ENCODE assay signal across 17 cellular contexts in genomic region chr20:2585811-2586210, GRCh38. TPM values are rescaled to one million over a fixed set of nuclear protein-coding genes. Genes with fewer than 3 reads are reported as not detected.
DNase-seq lines count a peak whose midpoint lies in the region; ATAC-seq, FAIRE-seq and TF ChIP-seq lines count a peak whose summit lies in the region.
"Had no signal": no experiment of that assay in that cellular context is flagged by ENCODE, and none has a peak within 500 bp of the region (broad histone marks: within the 10 kb centered on the region; RNA-seq: fewer than 3 reads in every experiment).

No MANE protein-coding gene starts in this region.

- no peaks in the 10 kb centered on the region for H3K9me3 ChIP-seq in A549
- H3K9me3 ChIP-seq in HEK293 (ENCODE audit: control insufficient read depth, insufficient read depth, low read depth, low read length): no peaks in the 10 kb centered on the region
- no peaks in the 10 kb centered on the region for H3K9me3 ChIP-seq in adipocyte (ENCODE audit: control insufficient read depth, low read length)
- H3K9me3 ChIP-seq: gastroesophageal sphincter, ovary had no signal

- TF ChIP-seq EP300 in A549 (IDR thresholded peaks at IDR 0.05): no peak

- WGBS in A549 (ENCODE audit: missing lambda C conversion rate): 10% methylated on average over 1 of the region's 1 CpG

- TF ChIP-seq RAD21 in A549 (conservative IDR thresholded peaks at IDR 0.05 in 1 of 2, IDR thresholded peaks at IDR 0.05 in 1 of 2): no peak

- DNase-seq in A549 (ENCODE audit: low read depth in 1 of 2, low spot score in 1 of 2): peak in 1 of 2 experiments; percentile 23
- DNase-seq in adipocyte (ENCODE audit: low read depth): peak; percentile 33
- peak; percentile 78 to 88 for DNase-seq in foreskin fibroblast
- no peak for DNase-seq in globus pallidus (ENCODE audit: low spot score)
- DNase-seq in iPS-NIHi7 (ENCODE audit: extremely low spot score): no peak
- no peak for DNase-seq in frontal cortex (ENCODE audit: low spot score in 2 of 2)
- DNase-seq: activated CD8-positive, alpha-beta memory T cell treated with anti-CD3 and anti-CD28 coated beads, Interleukin-2, amount 50 U/mL, for 4 hours; islet precursor cell; NCI-H1105; ovary; substantia nigra had no signal

- H3K4me2 ChIP-seq in A549: no peak overlapping the region

- H3K4me1 ChIP-seq in A549: no peaks in the 10 kb centered on the region
- no peaks in the 10 kb centered on the region for H3K4me1 ChIP-seq in HEK293 (ENCODE audit: control insufficient read depth, insufficient read depth, low read length)
- H3K4me1 ChIP-seq in adipocyte (ENCODE audit: control insufficient read depth, insufficient read depth, low read length): no peaks in the 10 kb centered on the region
- H3K4me1 ChIP-seq: gastroesophageal sphincter had no signal

- H3K27ac ChIP-seq in A549 (no peak overlapping the region), HEK293 (ENCODE audit: extremely low read depth, low read depth, low read length) (no peak overlapping the region)
- H3K27ac ChIP-seq: gastroesophageal sphincter, ovary had no signal

- ATAC-seq in A549: peak in 1 of 2 experiments; percentile 19; a peak in 1 of 6 replicates
- ATAC-seq in GM19035 (IDR thresholded peaks at IDR 0.05; ENCODE audit: unreplicated experiment): no peak
- ATAC-seq: activated naive CD4-positive, alpha-beta T cell treated with anti-CD3 and anti-CD28 coated beads, Interleukin-2, amount 50 U/mL, for 72 hours; gastroesophageal sphincter had no signal

- peak; percentile 36 for FAIRE-seq in A549 (lab: Jason Lieb, UNC)
- FAIRE-seq in frontal cortex (lab: Jason Lieb, UNC): no peak
- FAIRE-seq: colon had no signal

- POLR2A ChIA-PET in A549 (lab: Yijun Ruan, JAX) (interaction anchor here (0.7 kb wide), 1 partner anchor 66 kb away, joined by 3 read pairs; no protein-coding TSS in a partner anchor), HEK293 (lab: Yijun Ruan, JAX) (no interaction called here)

- peaks cover 2% of the 10 kb centered on the region for H3K27me3 ChIP-seq in adipocyte (replicated peaks; ENCODE audit: control insufficient read depth, insufficient read depth, low read length)
- H3K27me3 ChIP-seq: ovary had no signal

- TF ChIP-seq CTCF in A549 (IDR thresholded peaks at IDR 0.05): no peak
- TF ChIP-seq CTCF in HEK293 (tag by site-specific recombination; IDR thresholded peaks at IDR 0.05): no peak
- TF ChIP-seq CTCF in foreskin fibroblast (IDR thresholded peaks at IDR 0.05; ENCODE audit: low read depth, low read length): no peak

- no peak overlapping the region for H3K4me3 ChIP-seq in A549
- no peak overlapping the region for H3K4me3 ChIP-seq in HEK293 (ENCODE audit: low read depth, low read length)
- no peak overlapping the region for H3K4me3 ChIP-seq in adipocyte (ENCODE audit: low read length)
- H3K4me3 ChIP-seq in foreskin fibroblast (ENCODE audit: low read depth in 1 of 2, low read length in 2 of 2): no peak overlapping the region
- H3K4me3 ChIP-seq: gastroesophageal sphincter, ovary had no signal

- no peak overlapping the region for H3K9ac ChIP-seq in adipocyte (ENCODE audit: low read length)

- H3K36me3 ChIP-seq in HEK293 (ENCODE audit: control insufficient read depth in 2 of 2, insufficient read depth in 1 of 2, low read length in 2 of 2): no peaks in the 10 kb centered on the region
- H3K36me3 ChIP-seq in adipocyte (ENCODE audit: control insufficient read depth, insufficient read depth, low read length, severe bottlenecking): no peaks in the 10 kb centered on the region
- H3K36me3 ChIP-seq: gastroesophageal sphincter, ovary had no signal

- no peak for TF ChIP-seq POLR2A in A549 (IDR thresholded peaks at IDR 0.05; ENCODE audit: low read length)

- CTCF ChIA-PET in A549 (lab: Yijun Ruan, JAX) (interaction anchor here (1.3 kb wide), 1 partner anchor 64 kb away, joined by 5 read pairs; no protein-coding TSS in a partner anchor), HEK293 (lab: Yijun Ruan, JAX) (no interaction called here)

TF ChIP-seq in A549, 52 proteins besides CTCF, POLR2A, EP300 and RAD21:
- TF ChIP-seq FOSL2 (IDR thresholded peaks at IDR 0.05) (no peak), FOSL2 (CRISPR knock-in tag; IDR thresholded peaks at IDR 0.05) (0 out of 2 replicates have a peak, but pooled peaks have one; percentile 12), CEBPB (IDR thresholded peaks at IDR 0.05) (no peak)

TF ChIP-seq in HEK293, 187 proteins besides CTCF, POLR2A, EP300 and RAD21:
- TF ChIP-seq ZNF211 (tag by site-specific recombination; IDR thresholded peaks at IDR 0.05; ENCODE audit: low read depth) (no peak), SCRT1 (tag by site-specific recombination; IDR thresholded peaks at IDR 0.05; ENCODE audit: borderline replicate concordance) (no peak), ZFHX2 (tag by site-specific recombination; conservative IDR thresholded peaks at IDR 0.05) (peak; percentile 33; the same call in 1 of the 2 replicates)
- TF ChIP-seq, protein P1, sequence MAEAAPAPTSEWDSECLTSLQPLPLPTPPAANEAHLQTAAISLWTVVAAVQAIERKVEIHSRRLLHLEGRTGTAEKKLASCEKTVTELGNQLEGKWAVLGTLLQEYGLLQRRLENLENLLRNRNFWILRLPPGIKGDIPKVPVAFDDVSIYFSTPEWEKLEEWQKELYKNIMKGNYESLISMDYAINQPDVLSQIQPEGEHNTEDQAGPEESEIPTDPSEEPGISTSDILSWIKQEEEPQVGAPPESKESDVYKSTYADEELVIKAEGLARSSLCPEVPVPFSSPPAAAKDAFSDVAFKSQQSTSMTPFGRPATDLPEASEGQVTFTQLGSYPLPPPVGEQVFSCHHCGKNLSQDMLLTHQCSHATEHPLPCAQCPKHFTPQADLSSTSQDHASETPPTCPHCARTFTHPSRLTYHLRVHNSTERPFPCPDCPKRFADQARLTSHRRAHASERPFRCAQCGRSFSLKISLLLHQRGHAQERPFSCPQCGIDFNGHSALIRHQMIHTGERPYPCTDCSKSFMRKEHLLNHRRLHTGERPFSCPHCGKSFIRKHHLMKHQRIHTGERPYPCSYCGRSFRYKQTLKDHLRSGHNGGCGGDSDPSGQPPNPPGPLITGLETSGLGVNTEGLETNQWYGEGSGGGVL (tag by site-specific recombination; IDR thresholded peaks at IDR 0.05): no peak
TF ChIP-seq in HEK293: peak in this region for 1.

RNA-seq across cellular contexts. Expression of gene TMC2, which starts 49.4 kb away (rescaled TPM):
- polyA plus RNA-seq in A549 (2011; rRNA removed) (not detected in 2 replicates), A549 (2017; fragmentation: RNase III; extraction: RNeasy Plus Mini Kit Qiagen cat#74134 plus additional on column Dnase treatment) (not detected in 3 replicates)
- polyA plus RNA-seq in A549 (2012; cell fraction: cytosol; rRNA removed): not detected in 2 replicates
- polyA plus RNA-seq in A549 (2012; cell fraction: nucleus; rRNA removed): 0.02 TPM in 1 of 2 replicates, not detected in the other
- polyA minus RNA-seq in A549 (2011; rRNA and poly(A)+ RNA removed): 0.15 TPM in 1 of 2 replicates, not detected in the other
- total RNA-seq in frontal cortex: 4.5 TPM
- total RNA-seq: activated naive CD4-positive, alpha-beta T cell treated with anti-CD3 and anti-CD28 coated beads, Interleukin-2, amount 50 U/mL, for 72 hours; mononuclear cell had no signal

Comparison
In these comparisons a context has a peak if more than half of its experiments do, and no peak if none do; other contexts are left out.
1. DNase-seq: peak in adipocyte (single experiment) and foreskin fibroblast (2 of 2); none in globus pallidus (single experiment), iPS-NIHi7 (single experiment) and frontal cortex (0 of 2).